11 cellular contexts compared by ENCODE assay signal in genomic region chr12:84397279-84397678, GRCh38.
A peak's percentile ranks its signal among the peaks of the same experiment; 100 is the strongest.
DNase-seq lines count a peak whose midpoint lies in the region; ATAC-seq, FAIRE-seq and TF ChIP-seq lines count a peak whose summit lies in the region.
"Had no signal": no experiment of that assay in that cellular context is flagged by ENCODE, and none has a peak within 500 bp of the region (broad histone marks: within the 10 kb centered on the region; RNA-seq: fewer than 3 reads in every experiment).

No MANE protein-coding gene starts in this region.

- no peaks in the 10 kb centered on the region for H4K20me1 ChIP-seq in HepG2 (ENCODE audit: insufficient read depth, low read length)
- no peaks in the 10 kb centered on the region for H4K20me1 ChIP-seq in OCI-LY7 (ENCODE audit: insufficient read depth, low read length)

- H3K27me3 ChIP-seq in liver (ENCODE audit: control insufficient read depth in 4 of 4, insufficient read depth in 4 of 4, low read length in 3 of 4) (peaks cover 0 to 2% (median 0%) of the 10 kb centered on the region in 4 donors), HepG2 (ENCODE audit: control insufficient read depth in 1 of 2, insufficient read depth in 2 of 2, low read length in 2 of 2) (no peaks in the 10 kb centered on the region)

- no peak for TF ChIP-seq CTCF in liver (IDR thresholded peaks at IDR 0.05; ENCODE audit: low read depth, low read length, missing input control)
- TF ChIP-seq CTCF in HepG2 (CRISPR knock-in tag; IDR thresholded peaks at IDR 0.05): no peak
- peak; percentile 68 for TF ChIP-seq CTCF in OCI-LY7 (conservative IDR thresholded peaks at IDR 0.05; ENCODE audit: low read length)

- POLR2A ChIA-PET in HepG2 (lab: Yijun Ruan, JAX): no interaction called here
- POLR2A ChIA-PET in OCI-LY7 (lab: Charles Lee): interaction anchor here (1.2 kb wide), 1 partner anchor 28 kb away, joined by 3 read pairs; no protein-coding TSS in a partner anchor

- CTCF ChIA-PET in HepG2 (lab: Yijun Ruan, JAX; ENCODE audit: low intra/inter-chr PET ratio, low total read pairs): no interaction called here
- CTCF ChIA-PET in OCI-LY7 (lab: Charles Lee; ENCODE audit: unreplicated experiment): no interaction called here

- no peak overlapping the region for H3K9ac ChIP-seq in liver (ENCODE audit: low read depth in 1 of 2, low read length in 2 of 2)
- no peak overlapping the region for H3K9ac ChIP-seq in HepG2 (ENCODE audit: insufficient read depth, low read depth, low read length)

- in situ Hi-C loops in HepG2 (cut with HindIII; ENCODE audit: extremely low pct_ligation_motif_present, low pct_unique_long_range_greater_than_20kb): no loop called here

- TF ChIP-seq RAD21 in liver (IDR thresholded peaks at IDR 0.05) (peak; percentile 9 to 34), HepG2 (CRISPR knock-in tag; IDR thresholded peaks at IDR 0.05) (no peak)

- FAIRE-seq in HepG2 (lab: Jason Lieb, UNC): no peak

- H3K9me3 ChIP-seq in liver (ENCODE audit: control insufficient read depth in 4 of 4, low read length in 3 of 4): no peaks in the 10 kb centered on the region
- H3K9me3 ChIP-seq in HepG2 (ENCODE audit: low read length): no peaks in the 10 kb centered on the region
- H3K9me3 ChIP-seq in OCI-LY7 (ENCODE audit: low read length): no peaks in the 10 kb centered on the region

- no peak for TF ChIP-seq EP300 in HepG2 (IDR thresholded peaks at IDR 0.05; ENCODE audit: low read depth in 2 of 2, low read length in 2 of 2)
- TF ChIP-seq EP300 in HepG2 (CRISPR knock-in tag; IDR thresholded peaks at IDR 0.05; ENCODE audit: borderline replicate concordance): no peak

- no peaks in the 10 kb centered on the region for H3K9me2 ChIP-seq in OCI-LY7 (ENCODE audit: insufficient read depth, low read length)

- H3K36me3 ChIP-seq in liver (ENCODE audit: control insufficient read depth in 4 of 4, insufficient read depth in 3 of 4, low read depth in 1 of 4, low read length in 3 of 4) (no peaks in the 10 kb centered on the region), HepG2 (replicated peaks in 1 of 2; ENCODE audit: control insufficient read depth in 1 of 2, insufficient read depth in 2 of 2, low read length in 2 of 2) (no peaks in the 10 kb centered on the region), OCI-LY7 (ENCODE audit: insufficient read depth, low read length) (no peaks in the 10 kb centered on the region)

- H3K27ac ChIP-seq in liver (ENCODE audit: low read depth in 1 of 2, low read length in 2 of 2): no peak overlapping the region
- H3K27ac ChIP-seq in HepG2 (ENCODE audit: extremely low read length, insufficient read depth, low read length): no peak overlapping the region
- no peak overlapping the region for H3K27ac ChIP-seq in OCI-LY7 (ENCODE audit: low read depth, low read length, poor library complexity, severe bottlenecking)
- H3K27ac ChIP-seq: coronary artery had no signal

- H2AFZ ChIP-seq in HepG2 (ENCODE audit: low read length) (no peak overlapping the region), OCI-LY7 (ENCODE audit: low read length) (no peak overlapping the region)

- H3K4me1 ChIP-seq in liver (ENCODE audit: control insufficient read depth in 4 of 4, insufficient read depth in 4 of 4, low read length in 3 of 4): no peaks in the 10 kb centered on the region
- no peaks in the 10 kb centered on the region for H3K4me1 ChIP-seq in HepG2 (ENCODE audit: insufficient read depth, low read length)
- no peaks in the 10 kb centered on the region for H3K4me1 ChIP-seq in OCI-LY7 (ENCODE audit: insufficient read depth, low read length, poor library complexity, severe bottlenecking)

- BruUV-seq in HepG2 (replicated peaks; lab: Mats Ljungman, UMichigan) (no TSS peak), OCI-LY7 (replicated peaks; lab: Mats Ljungman, UMichigan) (no TSS peak)

- intact Hi-C loops in HepG2 (cut with micrococcal nuclease; ENCODE audit: unreplicated experiment) (no loop called here), OCI-LY7 (cut with micrococcal nuclease; ENCODE audit: unreplicated experiment) (loop anchor here (10.0 kb wide), 1 partner anchor 1392 kb away; no protein-coding TSS in a partner anchor)

- H3K79me2 ChIP-seq in HepG2 (ENCODE audit: insufficient read depth, low read length) (no peaks in the 10 kb centered on the region), OCI-LY7 (ENCODE audit: insufficient read depth, low read depth, low read length) (no peaks in the 10 kb centered on the region)

- no peak for TF ChIP-seq POLR2A in HepG2 (IDR thresholded peaks at IDR 0.05; ENCODE audit: insufficient read depth in 1 of 2, low read depth in 2 of 2, low read length in 2 of 2)

- DNase-seq in HepG2 (ENCODE audit: low spot score): no peak
- DNase-seq in OCI-LY7 (ENCODE audit: low spot score): no peak
- peak; percentile 13 for DNase-seq in fibroblast of peridontal ligament (ENCODE audit: extremely low read depth)
- no peak for DNase-seq in NCI-H345 treated with DMSO at 0.1 percent for 48 hours (lab: John Stamatoyannopoulos, UW; ENCODE audit: unreplicated experiment)
- DNase-seq in NCI-H345 (lab: John Stamatoyannopoulos, UW): no peak
- no peak for DNase-seq in activated CD8-positive, alpha-beta memory T cell treated with anti-CD3 and anti-CD28 coated beads for 24 hours
- no peak for DNase-seq in hepatic stellate cell (ENCODE audit: low spot score)
- DNase-seq: activated B cell treated with CpG ODN at 0.5 μM for 24 hours; stimulated activated CD4-positive, alpha-beta T cell treated with anti-CD3 and anti-CD28 coated beads, Interleukin-4, amount 100 ng/mL, for 1 hour had no signal

- ATAC-seq in HepG2: no peak

- H3K4me2 ChIP-seq in HepG2 (ENCODE audit: low read depth, low read length) (no peak overlapping the region), OCI-LY7 (ENCODE audit: low read length) (no peak overlapping the region)

- no peak overlapping the region for H3K4me3 ChIP-seq in liver (ENCODE audit: low read depth in 1 of 3, low read length in 3 of 3)
- H3K4me3 ChIP-seq in HepG2 (replicated peaks in 1 of 3; ENCODE audit: insufficient read depth in 1 of 3, low read depth in 2 of 3, low read length in 3 of 3): no peak overlapping the region
- no peak overlapping the region for H3K4me3 ChIP-seq in OCI-LY7 (ENCODE audit: low read depth, low read length, poor library complexity, severe bottlenecking)
- H3K4me3 ChIP-seq: coronary artery had no signal

TF ChIP-seq in liver, 16 proteins besides CTCF, POLR2A, EP300 and RAD21 (continues in another document):
- no peak for TF ChIP-seq EGR1 (IDR thresholded peaks at IDR 0.05; ENCODE audit: low read depth in 2 of 2)
- TF ChIP-seq MAX (IDR thresholded peaks at IDR 0.05): no peak
- TF ChIP-seq JUND (IDR thresholded peaks at IDR 0.05): no peak
- no peak for TF ChIP-seq GABPA (IDR thresholded peaks at IDR 0.05 in 1 of 2, conservative IDR thresholded peaks at IDR 0.05 in 1 of 2)
- TF ChIP-seq RXRA (IDR thresholded peaks at IDR 0.05): no peak
- TF ChIP-seq FOXA1 (IDR thresholded peaks at IDR 0.05): no peak
- TF ChIP-seq YY1 (IDR thresholded peaks at IDR 0.05): no peak

TF ChIP-seq in HepG2, 621 proteins besides CTCF, POLR2A, EP300 and RAD21 (continues in another document):
- TF ChIP-seq ZIK1 (CRISPR knock-in tag; IDR thresholded peaks at IDR 0.05; ENCODE audit: borderline replicate concordance, low read depth) (no peak), SIX1 (CRISPR knock-in tag; IDR thresholded peaks at IDR 0.05; ENCODE audit: borderline replicate concordance) (no peak), ZNF646 (CRISPR knock-in tag; IDR thresholded peaks at IDR 0.05) (no peak), ZNF10 (CRISPR knock-in tag; IDR thresholded peaks at IDR 0.05; ENCODE audit: borderline replicate concordance, low read depth) (no peak), TBX2 (CRISPR knock-in tag; IDR thresholded peaks at IDR 0.05; ENCODE audit: borderline replicate concordance) (no peak)
